ENCODE assay signal across 14 cellular contexts in the genomic region with DNA sequence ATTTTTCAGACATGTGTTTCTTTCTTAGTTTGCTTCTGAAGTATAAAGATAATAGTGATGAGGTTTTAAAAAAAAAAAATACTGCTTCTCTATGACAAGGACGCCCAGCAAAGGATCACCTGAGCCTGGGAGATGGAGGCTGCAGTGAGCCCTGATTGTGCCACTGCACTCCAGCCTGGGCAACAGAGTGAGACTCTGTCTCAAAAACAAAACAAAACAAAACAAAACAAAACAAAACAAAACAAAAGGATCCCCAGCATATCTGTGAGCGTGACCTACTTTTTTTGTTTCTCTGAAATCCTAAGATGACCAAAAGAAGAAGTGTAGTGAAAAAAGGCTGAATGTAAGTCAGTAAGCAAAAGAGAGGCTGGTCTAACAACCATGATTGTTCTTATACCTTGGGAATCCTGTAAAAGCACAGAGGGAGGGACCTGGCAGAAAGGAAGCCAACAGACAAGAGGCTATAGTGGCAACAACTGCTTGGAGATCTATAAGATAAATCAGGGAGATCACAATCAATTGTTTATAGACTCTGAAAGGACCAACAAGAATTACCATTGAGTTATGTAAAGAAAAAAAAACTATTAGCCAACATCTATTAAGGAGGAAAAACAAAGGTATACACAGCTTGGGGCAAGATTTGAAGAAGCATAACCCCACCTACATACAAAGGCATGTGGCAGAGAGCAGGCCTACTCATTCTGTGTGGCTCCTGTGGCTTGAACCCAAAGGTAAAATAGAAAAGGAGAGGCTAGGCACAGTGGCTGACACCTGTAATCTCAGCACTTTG.
DNase-seq lines count a peak whose midpoint lies in the region; ATAC-seq and TF ChIP-seq lines count a peak whose summit lies in the region.
"Had no signal": no experiment of that assay in that cellular context is flagged by ENCODE, and none has a peak within 500 bp of the region (broad histone marks: within the 10 kb centered on the region; RNA-seq: fewer than 3 reads in every experiment).

No MANE protein-coding gene starts in this region.

- H3K4me3 ChIP-seq in lower lobe of right lung (no peak overlapping the region), stomach (no peak overlapping the region)
- H3K4me3 ChIP-seq: tibial nerve had no signal

- no peak overlapping the region for H3K4me3 Mint-ChIP-seq in activated CD8-positive, alpha-beta memory T cell treated with anti-CD3 and anti-CD28 coated beads, Interleukin-2, amount 10 ng/mL, durations not matched to agents 7 days and 5 days
- H3K4me3 Mint-ChIP-seq in activated T-helper 2 cell treated with anti-CD3 and anti-CD28 coated beads, Interferon-gamma antibody, Interleukin-2, Interleukin-4, amounts not matched to agents 10 μg/mL and 5 μg/mL and 100 μg/mL, durations not matched to agents 14 hours and 24 hours and 36 hours (ENCODE audit: low read depth) = no peak overlapping the region
- no peak overlapping the region for H3K4me3 Mint-ChIP-seq in chondrocyte (ENCODE audit: unreplicated experiment)

- no peak for TF ChIP-seq EP300 in stomach (IDR thresholded peaks at IDR 0.05)

- peaks cover 62% of the 10 kb centered on the region for H3K4me1 Mint-ChIP-seq in activated CD8-positive, alpha-beta memory T cell treated with anti-CD3 and anti-CD28 coated beads, Interleukin-2, amount 10 ng/mL, durations not matched to agents 7 days and 5 days
- peaks cover 52% of the 10 kb centered on the region for H3K4me1 Mint-ChIP-seq in activated T-helper 2 cell treated with anti-CD3 and anti-CD28 coated beads, Interferon-gamma antibody, Interleukin-2, Interleukin-4, amounts not matched to agents 10 μg/mL and 5 μg/mL and 100 μg/mL, durations not matched to agents 14 hours and 24 hours and 36 hours (ENCODE audit: low read depth)
- H3K4me1 Mint-ChIP-seq in chondrocyte (ENCODE audit: low read depth) = peaks cover 6% of the 10 kb centered on the region

- TF ChIP-seq CTCF in lower lobe of right lung (IDR thresholded peaks at IDR 0.05) = no peak
- no peak for TF ChIP-seq CTCF in stomach (IDR thresholded peaks at IDR 0.05)
- no peak for TF ChIP-seq CTCF in chondrocyte (IDR thresholded peaks at IDR 0.05)

- intact Hi-C loops in activated T-helper 2 cell treated with anti-CD3 and anti-CD28 coated beads, Interferon-gamma antibody, Interleukin-2, Interleukin-4, amounts not matched to agents 10 μg/mL and 5 μg/mL and 100 μg/mL, durations not matched to agents 14 hours and 24 hours and 36 hours (cut with micrococcal nuclease) = no loop called here
- intact Hi-C loops in lower lobe of right lung (cut with DNase I) (no loop called here), stomach (cut with DNase I; ENCODE audit: low total_unique reads) (no loop called here)

- H3K27ac ChIP-seq in lower lobe of right lung = peak overlapping the region; percentile 61
- H3K27ac ChIP-seq in stomach = peak overlapping the region; percentile 48 to 89 (median 67)
- H3K27ac ChIP-seq: KMS-11 had no signal

- CTCF ChIA-PET in activated CD8-positive, alpha-beta memory T cell treated with anti-CD3 and anti-CD28 coated beads, Interleukin-2, amount 10 ng/mL, durations not matched to agents 7 days and 5 days (lab: Charles Lee) = interaction anchor here (0.9 to 1.9 kb wide), 10 partner anchors 8 to 92 kb away, joined by 3 to 11 read pairs (median 4); no protein-coding TSS in a partner anchor

- DNase-seq in activated CD8-positive, alpha-beta memory T cell treated with anti-CD3 and anti-CD28 coated beads, Interleukin-2, amount 10 ng/mL, durations not matched to agents 7 days and 5 days = no peak
- no peak for DNase-seq in activated CD8-positive, alpha-beta memory T cell treated with anti-CD3 and anti-CD28 coated beads, Interleukin-2, amount 50 U/mL, for 48 hours
- no peak for DNase-seq in activated T-helper 2 cell treated with anti-CD3 and anti-CD28 coated beads, Interferon-gamma antibody, Interleukin-2, Interleukin-4, amounts not matched to agents 10 μg/mL and 5 μg/mL and 100 μg/mL, durations not matched to agents 14 hours and 24 hours and 36 hours (ENCODE audit: low spot score)
- DNase-seq in lower lobe of right lung (no peak), stomach (no peak), chondrocyte (ENCODE audit: low spot score) (no peak), SIG-M5 treated with dmso at 0.1 percent for 504 hours (lab: John Stamatoyannopoulos, UW; ENCODE audit: unreplicated experiment) (no peak)
- DNase-seq: ACHN, DND-41, OCI-M1, posterior cingulate gyrus had no signal

- peaks cover 87% of the 10 kb centered on the region for H3K4me1 ChIP-seq in lower lobe of right lung
- H3K4me1 ChIP-seq in stomach = peaks cover 51 to 100% (median 93%) of the 10 kb centered on the region in 4 donors

- peaks cover 33% of the 10 kb centered on the region for H3K36me3 ChIP-seq in lower lobe of right lung
- H3K36me3 ChIP-seq in stomach = peaks cover 0 to 13% (median 6%) of the 10 kb centered on the region in 4 donors
- H3K36me3 ChIP-seq: tibial nerve had no signal

- H3K27ac Mint-ChIP-seq in activated CD8-positive, alpha-beta memory T cell treated with anti-CD3 and anti-CD28 coated beads, Interleukin-2, amount 10 ng/mL, durations not matched to agents 7 days and 5 days = peak overlapping the region; percentile 62
- H3K27ac Mint-ChIP-seq in activated T-helper 2 cell treated with anti-CD3 and anti-CD28 coated beads, Interferon-gamma antibody, Interleukin-2, Interleukin-4, amounts not matched to agents 10 μg/mL and 5 μg/mL and 100 μg/mL, durations not matched to agents 14 hours and 24 hours and 36 hours = peak overlapping the region; percentile 70
- H3K27ac Mint-ChIP-seq in chondrocyte (ENCODE audit: unreplicated experiment) = no peak overlapping the region

- no peaks in the 10 kb centered on the region for H3K9me3 ChIP-seq in lower lobe of right lung
- no peaks in the 10 kb centered on the region for H3K9me3 ChIP-seq in stomach
- H3K9me3 ChIP-seq: tibial nerve had no signal

- H3K27me3 ChIP-seq in lower lobe of right lung (ENCODE audit: low read depth) = no peaks in the 10 kb centered on the region
- no peaks in the 10 kb centered on the region for H3K27me3 ChIP-seq in stomach
- H3K27me3 ChIP-seq: tibial nerve had no signal

- H3K9me3 Mint-ChIP-seq in activated CD8-positive, alpha-beta memory T cell treated with anti-CD3 and anti-CD28 coated beads, Interleukin-2, amount 10 ng/mL, durations not matched to agents 7 days and 5 days (ENCODE audit: low read depth) = no peaks in the 10 kb centered on the region
- no peaks in the 10 kb centered on the region for H3K9me3 Mint-ChIP-seq in activated T-helper 2 cell treated with anti-CD3 and anti-CD28 coated beads, Interferon-gamma antibody, Interleukin-2, Interleukin-4, amounts not matched to agents 10 μg/mL and 5 μg/mL and 100 μg/mL, durations not matched to agents 14 hours and 24 hours and 36 hours
- no peaks in the 10 kb centered on the region for H3K9me3 Mint-ChIP-seq in chondrocyte (ENCODE audit: low read depth)

- WGBS in stomach, 5 donors = 80 to 88% (median 84%) methylated on average over 2 of the region's 2 CpGs

- H3K36me3 Mint-ChIP-seq in activated CD8-positive, alpha-beta memory T cell treated with anti-CD3 and anti-CD28 coated beads, Interleukin-2, amount 10 ng/mL, durations not matched to agents 7 days and 5 days = peaks cover 10% of the 10 kb centered on the region
- H3K36me3 Mint-ChIP-seq in activated T-helper 2 cell treated with anti-CD3 and anti-CD28 coated beads, Interferon-gamma antibody, Interleukin-2, Interleukin-4, amounts not matched to agents 10 μg/mL and 5 μg/mL and 100 μg/mL, durations not matched to agents 14 hours and 24 hours and 36 hours (ENCODE audit: low read depth) = peaks cover 25% of the 10 kb centered on the region
- H3K36me3 Mint-ChIP-seq in chondrocyte (ENCODE audit: low read depth) = no peaks in the 10 kb centered on the region

- no peak for TF ChIP-seq POLR2A in stomach (IDR thresholded peaks at IDR 0.05)

- ATAC-seq in activated CD8-positive, alpha-beta memory T cell treated with anti-CD3 and anti-CD28 coated beads, Interleukin-2, amount 10 ng/mL, durations not matched to agents 7 days and 5 days = peak; percentile 14
- ATAC-seq in lower lobe of right lung (no peak), HG02678 (IDR thresholded peaks at IDR 0.05; ENCODE audit: unreplicated experiment) (no peak)

- H3K27me3 Mint-ChIP-seq in activated CD8-positive, alpha-beta memory T cell treated with anti-CD3 and anti-CD28 coated beads, Interleukin-2, amount 10 ng/mL, durations not matched to agents 7 days and 5 days = no peaks in the 10 kb centered on the region
- no peaks in the 10 kb centered on the region for H3K27me3 Mint-ChIP-seq in activated T-helper 2 cell treated with anti-CD3 and anti-CD28 coated beads, Interferon-gamma antibody, Interleukin-2, Interleukin-4, amounts not matched to agents 10 μg/mL and 5 μg/mL and 100 μg/mL, durations not matched to agents 14 hours and 24 hours and 36 hours (ENCODE audit: low read depth)
- no peaks in the 10 kb centered on the region for H3K27me3 Mint-ChIP-seq in chondrocyte (ENCODE audit: low read depth)
